ENCODE assay signal across 17 cellular contexts in genomic region chr1:13492711-13493110, GRCh38. TPM values are rescaled to one million over a fixed set of nuclear protein-coding genes. Genes with fewer than 3 reads are reported as not detected.
"Had no signal": no experiment of that assay in that cellular context is flagged by ENCODE, and none has a peak within 500 bp of the region (broad histone marks: within the 10 kb centered on the region; RNA-seq: fewer than 3 reads in every experiment).

No MANE protein-coding gene starts in this region.

- H3K9me3 Mint-ChIP-seq: natural killer cell treated with Interleukin-12 subunit alpha and Interleukin-12 subunit beta and Interleukin-15 and Interleukin-18, amount 100 ng/mL, for 72 hours; type B pancreatic cell had no signal

- H3K27ac ChIP-seq: colonic mucosa, esophagus squamous epithelium, left lung, parathyroid adenoma, prostate gland had no signal

- ATAC-seq: left lung; natural killer cell treated with Interleukin-12 subunit alpha and Interleukin-12 subunit beta and Interleukin-15 and Interleukin-18, amount 100 ng/mL, for 72 hours had no signal

- H3K36me3 Mint-ChIP-seq: natural killer cell treated with Interleukin-12 subunit alpha and Interleukin-12 subunit beta and Interleukin-15 and Interleukin-18, amount 100 ng/mL, for 72 hours; type B pancreatic cell had no signal

- H3K4me3 ChIP-seq: colonic mucosa, esophagus squamous epithelium, left lung, lung, prostate gland, smooth muscle cell had no signal

- H3K4me3 Mint-ChIP-seq: natural killer cell treated with Interleukin-12 subunit alpha and Interleukin-12 subunit beta and Interleukin-15 and Interleukin-18, amount 100 ng/mL, for 72 hours; type B pancreatic cell had no signal

- H3K9me3 ChIP-seq: colonic mucosa, esophagus squamous epithelium, left lung, prostate gland had no signal

- H3K9ac ChIP-seq: parathyroid adenoma had no signal

- H3K36me3 ChIP-seq: colonic mucosa, esophagus squamous epithelium, left lung, prostate gland had no signal

- H3K4me2 ChIP-seq: smooth muscle cell had no signal

- H3K4me1 ChIP-seq: colonic mucosa, esophagus squamous epithelium, left lung, parathyroid adenoma, prostate gland had no signal

- H3K27ac Mint-ChIP-seq: natural killer cell treated with Interleukin-12 subunit alpha and Interleukin-12 subunit beta and Interleukin-15 and Interleukin-18, amount 100 ng/mL, for 72 hours; type B pancreatic cell had no signal

- H3K27me3 ChIP-seq: colonic mucosa had no signal

- DNase-seq: colonic mucosa; dermis blood vessel endothelial cell; esophagus squamous epithelium; foreskin fibroblast; hippocampal formation; mesenchymal stem cell; midbrain; stimulated activated CD4-positive, alpha-beta T cell treated with anti-CD3 and anti-CD28 coated beads, Interleukin-2, amount 100 ng/mL, for 48 hours; stimulated activated naive CD4-positive, alpha-beta T cell treated with Interleukin-2 at 50 U/mL for 16 hours had no signal

RNA-seq across cellular contexts. Expression of gene LRRC38, which starts 21.1 kb away (rescaled TPM):
- total RNA-seq: colonic mucosa; epithelial cell of proximal tubule; left lung; lung; natural killer cell treated with Interleukin-12 subunit alpha and Interleukin-12 subunit beta and Interleukin-15 and Interleukin-18, amount 100 ng/mL, for 72 hours; smooth muscle cell had no signal
